ENCODE assay signal across 29 cellular contexts in the genomic region with DNA sequence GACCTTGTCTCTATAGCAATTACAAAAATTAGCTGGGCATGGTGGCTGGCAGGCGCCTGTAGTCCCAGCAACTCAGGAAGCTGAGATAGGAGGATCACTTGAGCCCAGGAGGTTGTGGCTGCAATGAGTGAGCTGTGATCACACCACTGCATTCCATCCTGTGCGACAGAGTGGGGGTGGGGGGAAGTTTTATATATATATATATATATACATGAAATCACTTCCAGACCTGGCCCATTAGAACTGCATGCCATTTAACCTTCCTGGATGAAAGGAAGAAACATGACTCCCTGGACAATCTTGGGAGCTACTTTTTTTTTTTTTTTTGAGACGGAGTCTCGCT. TPM values are rescaled to one million over a fixed set of nuclear protein-coding genes. Genes with fewer than 3 reads are reported as not detected.
"Had no signal": no experiment of that assay in that cellular context is flagged by ENCODE, and none has a peak within 500 bp of the region (broad histone marks: within the 10 kb centered on the region; RNA-seq: fewer than 3 reads in every experiment).

No MANE protein-coding gene starts in this region.

- H3K4me1 ChIP-seq: esophagus squamous epithelium, heart right ventricle, lower lobe of right lung, prostate gland, sigmoid colon, thyroid gland, vagina had no signal

- H3K4me1 Mint-ChIP-seq: natural killer cell, neural crest cell had no signal

- H3K27ac ChIP-seq: esophagus squamous epithelium, heart right ventricle, lower lobe of right lung, prostate gland, sigmoid colon, thyroid gland, vagina had no signal

- H3K36me3 Mint-ChIP-seq: natural killer cell; stimulated activated naive B cell treated with anti-CD40 and anti-IgM and Interleukin-4, amounts not matched to agents 10 μg/mL and 1 μg/mL and 100 μg/mL, for 72 hours had no signal

- H3K9me3 Mint-ChIP-seq: effector memory CD8-positive, alpha-beta T cell; natural killer cell; neural crest cell; stimulated activated naive B cell treated with anti-CD40 and anti-IgM and Interleukin-4, amounts not matched to agents 10 μg/mL and 1 μg/mL and 100 μg/mL, for 72 hours; stimulated activated naive CD8-positive, alpha-beta T cell treated with anti-CD3 and anti-CD28 coated beads, Interleukin-15, Interleukin-2, amounts not matched to agents 100 ng/mL and 50 ng/mL, for 24 hours had no signal

- H3K27me3 ChIP-seq: heart right ventricle, sigmoid colon, thyroid gland, vagina had no signal

- H3K9me3 ChIP-seq: esophagus squamous epithelium, heart right ventricle, lower lobe of right lung, prostate gland, sigmoid colon, thyroid gland, vagina had no signal

- H3K4me3 ChIP-seq: esophagus squamous epithelium, heart right ventricle, lower lobe of right lung, prostate gland, sigmoid colon, thyroid gland, vagina had no signal

- H3K36me3 ChIP-seq: esophagus squamous epithelium, heart right ventricle, lower lobe of right lung, prostate gland, sigmoid colon, thyroid gland, vagina had no signal

- H3K4me3 Mint-ChIP-seq: effector memory CD8-positive, alpha-beta T cell; natural killer cell; neural crest cell; stimulated activated naive B cell treated with anti-CD40 and anti-IgM and Interleukin-4, amounts not matched to agents 10 μg/mL and 1 μg/mL and 100 μg/mL, for 72 hours; stimulated activated naive CD8-positive, alpha-beta T cell treated with anti-CD3 and anti-CD28 coated beads, Interleukin-15, Interleukin-2, amounts not matched to agents 100 ng/mL and 50 ng/mL, for 24 hours had no signal

- H3K27me3 Mint-ChIP-seq: stimulated activated naive B cell treated with anti-CD40 and anti-IgM and Interleukin-4, amounts not matched to agents 10 μg/mL and 1 μg/mL and 100 μg/mL, for 72 hours had no signal

- H3K27ac Mint-ChIP-seq: effector memory CD8-positive, alpha-beta T cell; natural killer cell; stimulated activated naive B cell treated with anti-CD40 and anti-IgM and Interleukin-4, amounts not matched to agents 10 μg/mL and 1 μg/mL and 100 μg/mL, for 72 hours; stimulated activated naive CD8-positive, alpha-beta T cell treated with anti-CD3 and anti-CD28 coated beads, Interleukin-15, Interleukin-2, amounts not matched to agents 100 ng/mL and 50 ng/mL, for 24 hours had no signal

- DNase-seq: cortex of kidney; effector memory CD8-positive, alpha-beta T cell; erythroblast; esophagus squamous epithelium; foreskin melanocyte; glutamatergic neuron; heart right ventricle; hippocampal formation; left colon; left ventricle myocardium superior; lower lobe of right lung; natural killer cell; nucleus accumbens; right cardiac atrium; sigmoid colon; stimulated activated CD4-positive, alpha-beta T cell treated with anti-CD3 and anti-CD28 coated beads, Interleukin-2, amount 100 ng/mL, for 24 hours; stimulated activated naive B cell treated with anti-CD40 and anti-IgM and Interleukin-4, amounts not matched to agents 10 μg/mL and 1 μg/mL and 100 μg/mL, for 72 hours; thyroid gland; trophoblast cell had no signal

RNA-seq across cellular contexts. Expression of a gene that starts 36.8 kb away (rescaled TPM):
- total RNA-seq: dermis microvascular lymphatic vessel endothelial cell, kidney epithelial cell, lower lobe of right lung, neural crest cell, osteocyte, skeletal muscle tissue, temporal lobe, ureter had no signal
- polyA plus RNA-seq: heart right ventricle had no signal
